1 cellular context compared by ENCODE assay signal in the genomic region with DNA sequence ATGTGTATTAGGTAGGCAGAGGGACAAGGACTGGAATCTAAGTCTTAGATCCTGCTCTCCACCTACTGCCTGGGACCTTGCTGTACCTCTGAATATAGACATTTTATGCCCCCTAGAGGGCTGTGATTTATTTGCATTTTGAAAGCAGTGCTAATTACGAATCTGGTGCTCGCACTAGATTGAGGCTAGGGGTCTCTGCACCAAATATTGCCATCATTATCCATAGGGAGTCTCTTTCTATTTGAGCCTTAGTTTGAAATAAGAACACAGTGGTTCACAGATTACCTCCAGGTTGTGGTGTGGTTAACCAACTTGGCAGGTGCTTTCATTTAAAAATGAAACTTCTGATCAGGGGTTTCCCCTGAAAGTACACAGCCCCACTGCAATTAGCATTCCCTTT.
TF ChIP-seq lines count a peak whose summit lies in the region.

No MANE protein-coding gene starts in this region.

TF ChIP-seq in K562, 482 proteins besides CTCF, POLR2A, EP300 and RAD21 (continued from another document):
- TF ChIP-seq, protein P1, sequence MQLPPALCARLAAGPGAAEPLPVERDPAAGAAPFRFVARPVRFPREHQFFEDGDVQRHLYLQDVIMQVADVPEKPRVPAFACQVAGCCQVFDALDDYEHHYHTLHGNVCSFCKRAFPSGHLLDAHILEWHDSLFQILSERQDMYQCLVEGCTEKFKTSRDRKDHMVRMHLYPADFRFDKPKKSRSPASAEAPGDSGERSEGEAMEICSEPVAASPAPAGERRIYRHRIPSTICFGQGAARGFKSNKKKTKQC (CRISPR knock-in tag; IDR thresholded peaks at IDR 0.05): no peak
- TF ChIP-seq, protein P2, sequence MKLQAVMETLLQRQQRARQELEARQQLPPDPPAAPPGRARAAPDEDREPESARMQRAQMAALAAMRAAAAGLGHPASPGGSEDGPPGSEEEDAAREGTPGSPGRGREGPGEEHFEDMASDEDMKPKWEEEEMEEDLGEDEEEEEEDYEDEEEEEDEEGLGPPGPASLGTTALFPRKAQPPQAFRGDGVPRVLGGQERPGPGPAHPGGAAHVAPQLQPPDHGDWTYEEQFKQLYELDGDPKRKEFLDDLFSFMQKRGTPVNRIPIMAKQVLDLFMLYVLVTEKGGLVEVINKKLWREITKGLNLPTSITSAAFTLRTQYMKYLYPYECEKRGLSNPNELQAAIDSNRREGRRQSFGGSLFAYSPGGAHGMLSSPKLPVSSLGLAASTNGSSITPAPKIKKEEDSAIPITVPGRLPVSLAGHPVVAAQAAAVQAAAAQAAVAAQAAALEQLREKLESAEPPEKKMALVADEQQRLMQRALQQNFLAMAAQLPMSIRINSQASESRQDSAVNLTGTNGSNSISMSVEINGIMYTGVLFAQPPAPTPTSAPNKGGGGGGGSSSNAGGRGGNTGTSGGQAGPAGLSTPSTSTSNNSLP (IDR thresholded peaks at IDR 0.05; ENCODE audit: borderline replicate concordance, low read depth, low read length): no peak
- TF ChIP-seq RFX5 (IDR thresholded peaks at IDR 0.05; ENCODE audit: low read depth, low read length) (no peak), ASH1L (IDR thresholded peaks at IDR 0.05; ENCODE audit: borderline replicate concordance, low read depth, partially characterized antibody) (no peak), CBFA2T2 (conservative IDR thresholded peaks at IDR 0.05) (no peak), KDM5B (IDR thresholded peaks at IDR 0.05; ENCODE audit: insufficient replicate concordance, low read depth, low read length) (no peak), MYC (IDR thresholded peaks at IDR 0.05; ENCODE audit: low read depth, low read length) (no peak), MYC (CRISPR knock-in tag; IDR thresholded peaks at IDR 0.05; ENCODE audit: borderline replicate concordance, low read depth) (no peak), ZNF253 (CRISPR knock-in tag; conservative IDR thresholded peaks at IDR 0.05) (no peak), HDAC6 (IDR thresholded peaks at IDR 0.05; ENCODE audit: low read depth, low read length) (no peak), ZKSCAN1 (IDR thresholded peaks at IDR 0.05; ENCODE audit: low read depth, low read length) (no peak), ZNF316 (IDR thresholded peaks at IDR 0.05) (no peak), KDM4B (IDR thresholded peaks at IDR 0.05; ENCODE audit: borderline replicate concordance in 2 of 2, low read depth in 1 of 2) (no peak)
- TF ChIP-seq, protein P3, sequence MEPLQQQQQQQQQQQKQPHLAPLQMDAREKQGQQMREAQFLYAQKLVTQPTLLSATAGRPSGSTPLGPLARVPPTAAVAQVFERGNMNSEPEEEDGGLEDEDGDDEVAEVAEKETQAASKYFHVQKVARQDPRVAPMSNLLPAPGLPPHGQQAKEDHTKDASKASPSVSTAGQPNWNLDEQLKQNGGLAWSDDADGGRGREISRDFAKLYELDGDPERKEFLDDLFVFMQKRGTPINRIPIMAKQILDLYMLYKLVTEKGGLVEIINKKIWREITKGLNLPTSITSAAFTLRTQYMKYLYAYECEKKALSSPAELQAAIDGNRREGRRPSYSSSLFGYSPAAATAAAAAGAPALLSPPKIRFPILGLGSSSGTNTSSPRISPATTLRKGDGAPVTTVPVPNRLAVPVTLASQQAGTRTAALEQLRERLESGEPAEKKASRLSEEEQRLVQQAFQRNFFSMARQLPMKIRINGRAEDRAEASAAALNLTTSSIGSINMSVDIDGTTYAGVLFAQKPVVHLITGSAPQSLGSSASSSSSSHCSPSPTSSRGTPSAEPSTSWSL (CRISPR knock-in tag; IDR thresholded peaks at IDR 0.05; ENCODE audit: borderline replicate concordance): no peak
- TF ChIP-seq, protein P4, sequence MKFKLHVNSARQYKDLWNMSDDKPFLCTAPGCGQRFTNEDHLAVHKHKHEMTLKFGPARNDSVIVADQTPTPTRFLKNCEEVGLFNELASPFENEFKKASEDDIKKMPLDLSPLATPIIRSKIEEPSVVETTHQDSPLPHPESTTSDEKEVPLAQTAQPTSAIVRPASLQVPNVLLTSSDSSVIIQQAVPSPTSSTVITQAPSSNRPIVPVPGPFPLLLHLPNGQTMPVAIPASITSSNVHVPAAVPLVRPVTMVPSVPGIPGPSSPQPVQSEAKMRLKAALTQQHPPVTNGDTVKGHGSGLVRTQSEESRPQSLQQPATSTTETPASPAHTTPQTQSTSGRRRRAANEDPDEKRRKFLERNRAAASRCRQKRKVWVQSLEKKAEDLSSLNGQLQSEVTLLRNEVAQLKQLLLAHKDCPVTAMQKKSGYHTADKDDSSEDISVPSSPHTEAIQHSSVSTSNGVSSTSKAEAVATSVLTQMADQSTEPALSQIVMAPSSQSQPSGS (CRISPR knock-in tag; IDR thresholded peaks at IDR 0.05): no peak
